Comparison of ENCODE assay signal across 8 cellular contexts in genomic region chr18:31685097-31686082, GRCh38. TPM values are rescaled to one million over a fixed set of nuclear protein-coding genes. Genes with fewer than 3 reads are reported as not detected.
DNase-seq lines count a peak whose midpoint lies in the region; ATAC-seq and TF ChIP-seq lines count a peak whose summit lies in the region.

No MANE protein-coding gene starts in this region.

- peak in 1 of 2 donors; percentile 15 for TF ChIP-seq POLR2A in uterus (IDR thresholded peaks at IDR 0.05)

- H3K27ac ChIP-seq in Karpas-422 (ENCODE audit: low read length) (no peak overlapping the region), RWPE2 (ENCODE audit: poor library complexity, severe bottlenecking) (peak overlapping the region; percentile 60), cardiac muscle cell (peak overlapping the region; percentile 90), uterus (peak overlapping the region; percentile 46 to 52)

- H3K9me3 Mint-ChIP-seq in activated naive CD8-positive, alpha-beta T cell treated with anti-CD3 and anti-CD28 coated beads for 36 hours, result peaks cover 2% of the 10 kb centered on the region
- no peaks in the 10 kb centered on the region for H3K9me3 Mint-ChIP-seq in osteocyte (ENCODE audit: unreplicated experiment)

- H3K4me3 Mint-ChIP-seq in activated naive CD8-positive, alpha-beta T cell treated with anti-CD3 and anti-CD28 coated beads for 36 hours, result peak overlapping the region; percentile 75
- peak overlapping the region; percentile 73 for H3K4me3 Mint-ChIP-seq in osteocyte (ENCODE audit: unreplicated experiment)

- ATAC-seq in GM21786 (IDR thresholded peaks at IDR 0.05; ENCODE audit: unreplicated experiment) (peak; percentile 63), RWPE2 (ENCODE audit: low read depth) (peak; percentile 77)

- H3K36me3 ChIP-seq in Karpas-422 (ENCODE audit: insufficient read depth, low read length) (no peaks in the 10 kb centered on the region), RWPE2 (ENCODE audit: low read depth) (no peaks in the 10 kb centered on the region), cardiac muscle cell (no peaks in the 10 kb centered on the region), uterus (no peaks in the 10 kb centered on the region)

- H3K4me2 ChIP-seq in Karpas-422 (ENCODE audit: low read depth, low read length, poor library complexity, severe bottlenecking), result peak overlapping the region; percentile 81

- H2AFZ ChIP-seq in Karpas-422 (ENCODE audit: low read length), result peak overlapping the region; percentile 86

- H3K9me3 ChIP-seq in Karpas-422 (ENCODE audit: low read length), result no peaks in the 10 kb centered on the region
- H3K9me3 ChIP-seq in RWPE2 (ENCODE audit: severe bottlenecking), result no peaks in the 10 kb centered on the region
- no peaks in the 10 kb centered on the region for H3K9me3 ChIP-seq in cardiac muscle cell (ENCODE audit: low read depth)
- H3K9me3 ChIP-seq in uterus, result no peaks in the 10 kb centered on the region

- H3K79me2 ChIP-seq in Karpas-422 (ENCODE audit: low read length), result no peaks in the 10 kb centered on the region

- peaks cover 67% of the 10 kb centered on the region for H3K27me3 Mint-ChIP-seq in activated naive CD8-positive, alpha-beta T cell treated with anti-CD3 and anti-CD28 coated beads for 36 hours
- H3K27me3 Mint-ChIP-seq in osteocyte (ENCODE audit: unreplicated experiment), result no peaks in the 10 kb centered on the region

- TF ChIP-seq CTCF in RWPE2 (IDR thresholded peaks at IDR 0.05; ENCODE audit: poor library complexity, severe bottlenecking) (peak; percentile 78), cardiac muscle cell (IDR thresholded peaks at IDR 0.05; ENCODE audit: low read depth, low read length) (peak; percentile 44), osteocyte (IDR thresholded peaks at IDR 0.05) (peak; percentile 61), uterus (IDR thresholded peaks at IDR 0.05) (peak in 3 of 4 experiments; percentile 27 to 51 (median 40))

- H3K4me3 ChIP-seq in Karpas-422 (ENCODE audit: low read length) (peak overlapping the region; percentile 71), RWPE2 (ENCODE audit: severe bottlenecking) (peak overlapping the region; percentile 97), cardiac muscle cell (peak overlapping the region; percentile 68), uterus (peak overlapping the region; percentile 46 to 62)

- H3K27ac Mint-ChIP-seq in activated naive CD8-positive, alpha-beta T cell treated with anti-CD3 and anti-CD28 coated beads for 36 hours, result no peak overlapping the region
- H3K27ac Mint-ChIP-seq in osteocyte (ENCODE audit: unreplicated experiment), result peak overlapping the region; percentile 63

- DNase-seq in GM04504 (ENCODE audit: low read depth) (peak; percentile 24), Karpas-422 (peak; percentile 78), RWPE2 (ENCODE audit: low spot score) (peak; percentile 68), cardiac muscle cell (ENCODE audit: low read depth in 1 of 2, low spot score in 1 of 2) (peak; percentile 88 to 91), osteocyte (ENCODE audit: extremely low spot score, unreplicated experiment) (peak; percentile 88), uterus (peak; percentile 27 to 45)
- DNase-seq in activated naive CD8-positive, alpha-beta T cell treated with anti-CD3 and anti-CD28 coated beads for 36 hours, result peak; percentile 67

- peak overlapping the region; percentile 69 for H3K9ac ChIP-seq in Karpas-422 (ENCODE audit: low read length)

- intact Hi-C loops in uterus (cut with DNase I; ENCODE audit: low total_unique reads), result no loop called here

- H4K20me1 ChIP-seq in Karpas-422 (ENCODE audit: insufficient read depth, low read depth, low read length), result no peaks in the 10 kb centered on the region

- H3K4me1 ChIP-seq in Karpas-422 (ENCODE audit: low read length), result peaks cover 14% of the 10 kb centered on the region
- H3K4me1 ChIP-seq in RWPE2 (ENCODE audit: insufficient read depth, poor library complexity, severe bottlenecking), result peaks cover 46% of the 10 kb centered on the region
- peaks cover 10% of the 10 kb centered on the region for H3K4me1 ChIP-seq in cardiac muscle cell (ENCODE audit: low read depth)
- H3K4me1 ChIP-seq in uterus, result no peaks in the 10 kb centered on the region

- no peaks in the 10 kb centered on the region for H3K36me3 Mint-ChIP-seq in activated naive CD8-positive, alpha-beta T cell treated with anti-CD3 and anti-CD28 coated beads for 36 hours
- H3K36me3 Mint-ChIP-seq in osteocyte (ENCODE audit: unreplicated experiment), result no peaks in the 10 kb centered on the region

- H3K27me3 ChIP-seq in Karpas-422 (ENCODE audit: low read length), result no peaks in the 10 kb centered on the region
- no peaks in the 10 kb centered on the region for H3K27me3 ChIP-seq in RWPE2 (ENCODE audit: insufficient read depth, poor library complexity, severe bottlenecking)
- no peaks in the 10 kb centered on the region for H3K27me3 ChIP-seq in cardiac muscle cell
- H3K27me3 ChIP-seq in uterus, result no peaks in the 10 kb centered on the region

- peaks cover 20% of the 10 kb centered on the region for H3K4me1 Mint-ChIP-seq in activated naive CD8-positive, alpha-beta T cell treated with anti-CD3 and anti-CD28 coated beads for 36 hours
- peaks cover 16% of the 10 kb centered on the region for H3K4me1 Mint-ChIP-seq in osteocyte (ENCODE audit: unreplicated experiment)

- H3K9me2 ChIP-seq in Karpas-422 (replicated peaks; ENCODE audit: insufficient read depth, low read length), result no peaks in the 10 kb centered on the region

RNA-seq across cellular contexts. Expression of gene B4GALT6, which starts 1.0 kb away (rescaled TPM):
- 0.47 and 0.97 TPM in 2 replicates for total RNA-seq in Karpas-422 (2014; rRNA removed; shearing (Covaris generic); ENCODE audit: low replicate concordance)
- total RNA-seq in activated naive CD8-positive, alpha-beta T cell treated with anti-CD3 and anti-CD28 coated beads for 36 hours, result 1 to 10 TPM; 3.1 to 3.2 TPM
- 3.7 and 5.5 TPM in 2 replicates for total RNA-seq in cardiac muscle cell
- 3.6 and 5.0 TPM in 2 replicates for polyA plus RNA-seq in cardiac muscle cell
- 13.9 and 14.4 TPM in 2 replicates for total RNA-seq in osteocyte
- 10 to 100 TPM in 1 of 4 donors, 1 to 10 TPM in 3; 1.5 to 11.8 (median 3.9) TPM for total RNA-seq in uterus

Comparison
In these comparisons a context has a peak if more than half of its experiments do, and no peak if none do; other contexts are left out.
1. DNase-seq: peak in every context shown above with its lines; median percentile 90 in cardiac muscle cell; 88 in osteocyte; 78 in Karpas-422; 68 in RWPE2; 67 in activated naive CD8-positive, alpha-beta T cell treated with anti-CD3 and anti-CD28 coated beads for 36 hours; 36 in uterus; 24 in GM04504.